Comparison of ENCODE assay signal across 7 cellular contexts in the genomic region with DNA sequence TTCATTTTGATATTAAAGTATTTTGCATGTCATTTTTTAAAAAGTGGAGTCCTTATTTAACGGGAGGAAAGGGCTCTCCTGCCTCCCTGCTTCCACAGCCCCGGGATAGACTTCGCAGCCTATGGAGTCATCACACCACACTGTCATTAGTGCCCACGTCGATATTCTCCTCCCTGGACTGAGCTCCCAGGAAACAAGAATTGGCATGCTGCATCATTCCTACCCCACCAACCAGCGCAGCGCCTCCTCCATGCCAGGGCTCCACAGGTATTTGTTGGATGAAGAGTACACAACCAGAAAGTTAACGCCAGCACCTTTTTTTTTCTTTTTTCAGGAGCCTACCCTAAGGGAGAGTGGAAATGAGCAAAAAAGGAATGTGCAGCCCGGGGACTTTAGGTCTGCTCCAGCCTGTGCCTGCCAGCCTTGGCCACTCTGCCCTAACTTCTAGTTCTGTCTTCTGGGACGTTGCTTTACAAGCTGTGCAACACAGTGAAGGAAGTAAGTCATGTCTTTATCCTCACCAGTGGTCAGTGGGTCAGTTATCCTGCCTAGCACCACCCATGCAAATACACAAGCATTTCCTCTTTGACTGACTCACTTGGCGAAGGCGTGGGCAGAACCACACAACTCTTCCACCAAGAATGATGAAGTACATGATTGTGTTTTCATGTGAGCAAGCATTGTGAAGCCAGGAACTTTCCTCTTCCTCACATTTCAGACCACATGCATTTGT.
DNase-seq lines count a peak whose midpoint lies in the region; ATAC-seq and TF ChIP-seq lines count a peak whose summit lies in the region.

No MANE protein-coding gene starts in this region.

- no peaks in the 10 kb centered on the region for H3K27me3 ChIP-seq in Peyer's patch
- H3K27me3 ChIP-seq in thyroid gland, result no peaks in the 10 kb centered on the region
- no peaks in the 10 kb centered on the region for H3K27me3 ChIP-seq in CD8-positive, alpha-beta T cell (ENCODE audit: insufficient read depth, low read length)

- TF ChIP-seq CTCF in Peyer's patch (IDR thresholded peaks at IDR 0.05) (no peak), thyroid gland (IDR thresholded peaks at IDR 0.05) (no peak)
- no peak for TF ChIP-seq CTCF in CD8-positive, alpha-beta T cell (IDR thresholded peaks at IDR 0.05)

- intact Hi-C loops in thyroid gland (cut with DNase I), result no loop called here
- intact Hi-C loops in CD8-positive, alpha-beta T cell (cut with DNase I, micrococcal nuclease), result no loop called here

- POLR2A ChIA-PET in CD8-positive, alpha-beta T cell (lab: Charles Lee), result no interaction called here

- H3K36me3 ChIP-seq in Peyer's patch (no peaks in the 10 kb centered on the region), thyroid gland (no peaks in the 10 kb centered on the region)
- H3K36me3 ChIP-seq in CD8-positive, alpha-beta T cell (ENCODE audit: insufficient read depth, low read length), result no peaks in the 10 kb centered on the region

- H3K9me3 ChIP-seq in Peyer's patch, result no peaks in the 10 kb centered on the region
- no peaks in the 10 kb centered on the region for H3K9me3 ChIP-seq in thyroid gland
- H3K9me3 ChIP-seq in CD8-positive, alpha-beta T cell (ENCODE audit: low read length), result no peaks in the 10 kb centered on the region

- peak overlapping the region; percentile 80 for H3K27ac Mint-ChIP-seq in central memory CD8-positive, alpha-beta T cell (ENCODE audit: low read depth)
- no peak overlapping the region for H3K27ac Mint-ChIP-seq in CD8-positive, alpha-beta T cell

- 75 to 81% methylated on average over 12 of the region's 12 CpGs for WGBS in thyroid gland, 2 donors

- H3K27ac ChIP-seq in Peyer's patch (no peak overlapping the region), thyroid gland (no peak overlapping the region)
- H3K27ac ChIP-seq in CD8-positive, alpha-beta T cell (ENCODE audit: low read depth, low read length), result no peak overlapping the region

- no peak overlapping the region for H3K4me3 Mint-ChIP-seq in central memory CD8-positive, alpha-beta T cell
- H3K4me3 Mint-ChIP-seq in CD8-positive, alpha-beta T cell, result no peak overlapping the region

- TF ChIP-seq POLR2A in Peyer's patch (IDR thresholded peaks at IDR 0.05) (no peak), thyroid gland (IDR thresholded peaks at IDR 0.05) (no peak)

- peaks cover 18% of the 10 kb centered on the region for H3K4me1 Mint-ChIP-seq in central memory CD8-positive, alpha-beta T cell
- peaks cover 11% of the 10 kb centered on the region for H3K4me1 Mint-ChIP-seq in CD8-positive, alpha-beta T cell (ENCODE audit: low read depth)

- H3K36me3 Mint-ChIP-seq in central memory CD8-positive, alpha-beta T cell (ENCODE audit: insufficient read depth), result no peaks in the 10 kb centered on the region
- H3K36me3 Mint-ChIP-seq in CD8-positive, alpha-beta T cell, result no peaks in the 10 kb centered on the region

- H3K4me3 ChIP-seq in Peyer's patch, result no peak overlapping the region
- no peak overlapping the region for H3K4me3 ChIP-seq in thyroid gland (replicated peaks in 1 of 3)
- no peak overlapping the region for H3K4me3 ChIP-seq in CD8-positive, alpha-beta T cell (ENCODE audit: low read depth, low read length)

- DNase-seq in HT-29 (ENCODE audit: low spot score), result peak; percentile 62
- DNase-seq in central memory CD8-positive, alpha-beta T cell (ENCODE audit: low spot score in 2 of 2), result no peak
- DNase-seq in non-pigmented ciliary epithelial cell (ENCODE audit: low read depth), result peak; percentile 90
- no peak for DNase-seq in Peyer's patch
- no peak for DNase-seq in thyroid gland
- no peak for DNase-seq in CD8-positive, alpha-beta T cell

- peak; percentile 69 for ATAC-seq in GM19023 (IDR thresholded peaks at IDR 0.05; ENCODE audit: unreplicated experiment)
- peak; percentile 30 for ATAC-seq in central memory CD8-positive, alpha-beta T cell (replicated peaks; ENCODE audit: extremely low read depth, poor library complexity, severe bottlenecking)
- ATAC-seq in CD8-positive, alpha-beta T cell, result no peak

- no peaks in the 10 kb centered on the region for H3K9me3 Mint-ChIP-seq in central memory CD8-positive, alpha-beta T cell
- H3K9me3 Mint-ChIP-seq in CD8-positive, alpha-beta T cell, result no peaks in the 10 kb centered on the region

- peaks cover 57% of the 10 kb centered on the region for H3K27me3 Mint-ChIP-seq in central memory CD8-positive, alpha-beta T cell
- peaks cover 20% of the 10 kb centered on the region for H3K27me3 Mint-ChIP-seq in CD8-positive, alpha-beta T cell (ENCODE audit: low read depth)

- peaks cover 0 to 3% (median 0%) of the 10 kb centered on the region in 4 donors for H3K4me1 ChIP-seq in Peyer's patch
- no peaks in the 10 kb centered on the region for H3K4me1 ChIP-seq in thyroid gland
- H3K4me1 ChIP-seq in CD8-positive, alpha-beta T cell (ENCODE audit: insufficient read depth, low read length), result peaks cover 6% of the 10 kb centered on the region

- CTCF ChIA-PET in CD8-positive, alpha-beta T cell (lab: Charles Lee), result no interaction called here

Comparison
In these comparisons a context has a peak if more than half of its experiments do, and no peak if none do; other contexts are left out.
1. DNase-seq: peak in HT-29 (single experiment) and non-pigmented ciliary epithelial cell (single experiment); none in central memory CD8-positive, alpha-beta T cell (0 of 2), Peyer's patch (0 of 3), thyroid gland (0 of 2) and CD8-positive, alpha-beta T cell (0 of 7).